ENCODE assay signal across 9 cellular contexts in genomic region chr14:60658116-60658515, GRCh38. TPM values are rescaled to one million over a fixed set of nuclear protein-coding genes. Genes with fewer than 3 reads are reported as not detected.
DNase-seq lines count a peak whose midpoint lies in the region; ATAC-seq and FAIRE-seq lines count a peak whose summit lies in the region.
"Had no signal": no experiment of that assay in that cellular context is flagged by ENCODE, and none has a peak within 500 bp of the region (broad histone marks: within the 10 kb centered on the region; RNA-seq: fewer than 3 reads in every experiment).

No MANE protein-coding gene starts in this region.

- no peak for ATAC-seq in HG03108 (IDR thresholded peaks at IDR 0.05; ENCODE audit: unreplicated experiment)

- peak overlapping the region; percentile 86 for H3K27ac ChIP-seq in SJCRH30

- H3K4me3 Mint-ChIP-seq in T-helper 2 cell treated with Interferon-gamma antibody and Interleukin-4, amounts not matched to agents 5 μg/mL and 100 μg/mL, for 36 hours = peak overlapping the region; percentile 77

- no peaks in the 10 kb centered on the region for H3K9me3 ChIP-seq in SJCRH30 (replicated peaks)
- H3K9me3 ChIP-seq in skeletal muscle satellite cell (replicated peaks; ENCODE audit: low read length) = no peaks in the 10 kb centered on the region

- H3K27me3 ChIP-seq in SJCRH30 = no peaks in the 10 kb centered on the region
- H3K27me3 ChIP-seq in skeletal muscle satellite cell (ENCODE audit: control insufficient read depth, insufficient read depth, low read length) = no peaks in the 10 kb centered on the region

- FAIRE-seq in RCC 7860 (lab: Jason Lieb, UNC) = no peak

- H3K4me2 ChIP-seq in skeletal muscle satellite cell (ENCODE audit: low read length) = peak overlapping the region; percentile 95

- H3K36me3 Mint-ChIP-seq in T-helper 2 cell treated with Interferon-gamma antibody and Interleukin-4, amounts not matched to agents 5 μg/mL and 100 μg/mL, for 36 hours (ENCODE audit: low read depth) = peaks cover 12% of the 10 kb centered on the region

- no peaks in the 10 kb centered on the region for H3K36me3 ChIP-seq in SJCRH30
- H3K36me3 ChIP-seq in skeletal muscle satellite cell (ENCODE audit: insufficient read depth, low read length) = no peaks in the 10 kb centered on the region

- H3K4me1 ChIP-seq in SJCRH30 (peaks cover 22% of the 10 kb centered on the region), skeletal muscle satellite cell (ENCODE audit: control insufficient read depth, insufficient read depth, low read length) (peaks cover 45% of the 10 kb centered on the region)

- H3K4me3 ChIP-seq in SJCRH30 (peak overlapping the region; percentile 63), skeletal muscle satellite cell (ENCODE audit: low read length) (peak overlapping the region; percentile 94)

- H3K4me1 Mint-ChIP-seq in T-helper 2 cell treated with Interferon-gamma antibody and Interleukin-4, amounts not matched to agents 5 μg/mL and 100 μg/mL, for 36 hours (ENCODE audit: low read depth) = peaks cover 27% of the 10 kb centered on the region

- H3K27me3 Mint-ChIP-seq in T-helper 2 cell treated with Interferon-gamma antibody and Interleukin-4, amounts not matched to agents 5 μg/mL and 100 μg/mL, for 36 hours (ENCODE audit: low read depth) = peaks cover 91% of the 10 kb centered on the region

- H3K9me3 Mint-ChIP-seq in T-helper 2 cell treated with Interferon-gamma antibody and Interleukin-4, amounts not matched to agents 5 μg/mL and 100 μg/mL, for 36 hours = no peaks in the 10 kb centered on the region

- no peak for DNase-seq in T-helper 2 cell treated with Interferon-gamma antibody and Interleukin-4, amounts not matched to agents 5 μg/mL and 100 μg/mL, for 36 hours (ENCODE audit: low spot score)
- DNase-seq in T-helper 2 cell (no peak), SJCRH30 (peak in 1 of 2 experiments; percentile 32), fibroblast of peridontal ligament (ENCODE audit: extremely low read depth) (peak; percentile 44), cerebellar cortex (ENCODE audit: low spot score) (no peak), RCC 7860 (ENCODE audit: low spot score) (no peak)
- DNase-seq: activated CD4-positive, alpha-beta T cell treated with anti-CD3 and anti-CD28 coated beads, Interleukin-2, amount 50 U/mL, for 1 hour had no signal

- peak overlapping the region; percentile 90 for H3K9ac ChIP-seq in skeletal muscle satellite cell (ENCODE audit: low read depth, low read length)

- H3K27ac Mint-ChIP-seq in T-helper 2 cell treated with Interferon-gamma antibody and Interleukin-4, amounts not matched to agents 5 μg/mL and 100 μg/mL, for 36 hours = no peak overlapping the region

RNA-seq across cellular contexts. Expression of gene SIX1, which starts 8.8 kb away (rescaled TPM):
- 63.4 and 65.0 TPM in 2 replicates for total RNA-seq in SJCRH30 (2014; rRNA removed; shearing (Covaris generic))
- total RNA-seq in skeletal muscle satellite cell (2012; rRNA removed) = 8.1 and 15.9 TPM in 2 replicates
